Comparison of ENCODE assay signal across 8 cellular contexts in the genomic region with DNA sequence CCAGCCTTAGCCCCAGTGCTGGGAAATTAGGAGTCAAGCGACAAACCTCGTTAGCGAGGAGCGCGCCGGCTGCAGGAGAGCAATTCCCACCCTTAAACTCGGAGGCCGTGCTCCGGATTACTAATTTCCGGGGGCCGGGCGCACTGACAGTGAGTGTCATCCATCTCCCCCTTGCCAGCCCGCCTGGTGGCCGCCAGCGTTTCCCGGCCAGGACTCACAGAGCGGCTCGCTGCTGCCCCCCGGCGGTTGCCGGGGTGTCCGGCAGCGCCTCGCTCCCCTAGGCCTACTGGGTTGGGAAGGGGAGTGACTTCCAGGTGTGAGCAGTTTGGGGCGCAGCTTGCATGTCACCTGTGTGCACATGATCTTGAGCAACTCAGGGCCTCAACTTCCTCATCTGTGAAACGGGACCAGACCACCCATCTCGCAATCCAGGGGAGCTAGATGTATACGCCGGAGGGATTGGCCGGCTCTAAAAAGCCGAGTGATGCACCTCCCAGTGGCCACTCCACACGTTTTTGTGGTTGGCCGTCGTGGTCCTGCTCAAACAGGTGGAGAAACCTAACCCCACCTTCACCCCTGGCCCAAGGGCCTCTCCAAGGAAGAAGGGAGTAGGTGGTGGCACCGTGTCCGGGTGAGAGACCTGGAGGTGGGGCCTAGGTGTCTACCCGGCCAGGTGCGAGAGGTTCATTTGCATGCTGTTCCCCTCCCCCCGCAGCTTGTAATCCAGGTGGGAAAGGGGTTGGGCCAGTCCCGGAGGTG. TPM values are rescaled to one million over a fixed set of nuclear protein-coding genes. Genes with fewer than 3 reads are reported as not detected.
DNase-seq lines count a peak whose midpoint lies in the region; ATAC-seq, FAIRE-seq and TF ChIP-seq lines count a peak whose summit lies in the region.

No MANE protein-coding gene starts in this region.

- POLR2A ChIA-PET in WTC11 (lab: Charles Lee), result interaction anchor here (0.5 to 3.3 kb wide), 4 partner anchors 32 to 63 kb away, joined by 3 to 20 read pairs (median 6); no protein-coding TSS in a partner anchor

- peaks cover 38% of the 10 kb centered on the region for H3K4me1 ChIP-seq in smooth muscle cell (ENCODE audit: low read depth)

- no peaks in the 10 kb centered on the region for H3K9me3 ChIP-seq in smooth muscle cell (replicated peaks; ENCODE audit: low read depth)

- H2AFZ ChIP-seq in smooth muscle cell (ENCODE audit: low read depth), result no peak overlapping the region

- H3F3A ChIP-seq in smooth muscle cell (ENCODE audit: low read depth), result peaks cover 8% of the 10 kb centered on the region

- H3K27me3 ChIP-seq in bronchial epithelial cell (ENCODE audit: control insufficient read depth, insufficient read depth, low read length), result peaks cover 5% of the 10 kb centered on the region
- H3K27me3 ChIP-seq in smooth muscle cell (ENCODE audit: low read depth), result no peaks in the 10 kb centered on the region

- peak; percentile 76 for DNase-seq in GF-D8 (lab: John Stamatoyannopoulos, UW)
- peak; percentile 80 for DNase-seq in NCI-H2196 (lab: John Stamatoyannopoulos, UW; ENCODE audit: unreplicated experiment)
- peak; percentile 94 for DNase-seq in WTC11 (ENCODE audit: low spot score)
- peak; percentile 67 for DNase-seq in bronchial epithelial cell (ENCODE audit: low read depth)
- DNase-seq in inferior parietal cortex (ENCODE audit: extremely low spot score), result peak; percentile 93
- peak; percentile 84 for DNase-seq in smooth muscle cell (lab: John Stamatoyannopoulos, UW; ENCODE audit: unreplicated experiment)

- H3K4me3 ChIP-seq in bronchial epithelial cell (ENCODE audit: low read depth, low read length) (peak overlapping the region; percentile 52), smooth muscle cell (peak overlapping the region; percentile 72)

- peak overlapping the region; percentile 97 for H3K27ac Mint-ChIP-seq in WTC11

- peak overlapping the region; percentile 100 for H3K4me2 ChIP-seq in smooth muscle cell

- 4% methylated on average over 39 of the region's 40 CpGs for WGBS in smooth muscle cell (ENCODE audit: low lambda C conversion rate)

- ATAC-seq in HG03066 (IDR thresholded peaks at IDR 0.05; ENCODE audit: low read depth, unreplicated experiment) (peak; percentile 38), WTC11 (peak; percentile 40), HG03378 (IDR thresholded peaks at IDR 0.05; ENCODE audit: unreplicated experiment) (no peak)

- peaks cover 17% of the 10 kb centered on the region for H3K27me3 Mint-ChIP-seq in WTC11 (ENCODE audit: low read depth)

- CTCF ChIA-PET in WTC11 (lab: Charles Lee), result interaction anchor here (0.6 to 9.0 kb wide), 36 partner anchors 9 to 357 kb away, joined by 3 to 160 read pairs (median 4); no protein-coding TSS in a partner anchor

- TF ChIP-seq CTCF in WTC11 (IDR thresholded peaks at IDR 0.05) (peak; percentile 96), bronchial epithelial cell (IDR thresholded peaks at IDR 0.05; ENCODE audit: insufficient read depth, low read length, severe bottlenecking) (peak; percentile 95), smooth muscle cell (IDR thresholded peaks at IDR 0.05; ENCODE audit: borderline replicate concordance, insufficient read depth, poor library complexity, severe bottlenecking) (peak; percentile 90)

- H3K9ac ChIP-seq in smooth muscle cell (ENCODE audit: low read depth), result no peak overlapping the region

- H3K36me3 ChIP-seq in bronchial epithelial cell (ENCODE audit: control insufficient read depth, insufficient read depth, low read length), result no peaks in the 10 kb centered on the region
- H3K36me3 ChIP-seq in smooth muscle cell (ENCODE audit: low read depth), result no peaks in the 10 kb centered on the region

- no peaks in the 10 kb centered on the region for H3K36me3 Mint-ChIP-seq in WTC11

- peaks cover 97% of the 10 kb centered on the region for H4K20me1 ChIP-seq in smooth muscle cell (ENCODE audit: low read depth)

- H3K4me1 Mint-ChIP-seq in WTC11, result peaks cover 49% of the 10 kb centered on the region

- H3K79me2 ChIP-seq in smooth muscle cell (ENCODE audit: low read depth), result peaks cover 9% of the 10 kb centered on the region

- peak overlapping the region; percentile 84 for H3K27ac ChIP-seq in smooth muscle cell (ENCODE audit: low read depth)

- no peak for FAIRE-seq in bronchial epithelial cell (lab: Jason Lieb, UNC)

- H3K4me3 Mint-ChIP-seq in WTC11, result peak overlapping the region; percentile 68

- H3K9me3 Mint-ChIP-seq in WTC11, result no peaks in the 10 kb centered on the region

TF ChIP-seq in WTC11, 78 proteins besides CTCF, POLR2A, EP300 and RAD21 (continues in another document):
- TF ChIP-seq RELA (CRISPR knock-in tag; IDR thresholded peaks at IDR 0.05; ENCODE audit: borderline replicate concordance) (no peak), GABPB1 (CRISPR knock-in tag; IDR thresholded peaks at IDR 0.05) (0 out of 2 replicates have a peak, but pooled peaks have one; percentile 31), FOXP1 (CRISPR knock-in tag; IDR thresholded peaks at IDR 0.05; ENCODE audit: borderline replicate concordance) (peak; percentile 47; the same call in 1 of the 2 replicates)
- TF ChIP-seq, protein P1, sequence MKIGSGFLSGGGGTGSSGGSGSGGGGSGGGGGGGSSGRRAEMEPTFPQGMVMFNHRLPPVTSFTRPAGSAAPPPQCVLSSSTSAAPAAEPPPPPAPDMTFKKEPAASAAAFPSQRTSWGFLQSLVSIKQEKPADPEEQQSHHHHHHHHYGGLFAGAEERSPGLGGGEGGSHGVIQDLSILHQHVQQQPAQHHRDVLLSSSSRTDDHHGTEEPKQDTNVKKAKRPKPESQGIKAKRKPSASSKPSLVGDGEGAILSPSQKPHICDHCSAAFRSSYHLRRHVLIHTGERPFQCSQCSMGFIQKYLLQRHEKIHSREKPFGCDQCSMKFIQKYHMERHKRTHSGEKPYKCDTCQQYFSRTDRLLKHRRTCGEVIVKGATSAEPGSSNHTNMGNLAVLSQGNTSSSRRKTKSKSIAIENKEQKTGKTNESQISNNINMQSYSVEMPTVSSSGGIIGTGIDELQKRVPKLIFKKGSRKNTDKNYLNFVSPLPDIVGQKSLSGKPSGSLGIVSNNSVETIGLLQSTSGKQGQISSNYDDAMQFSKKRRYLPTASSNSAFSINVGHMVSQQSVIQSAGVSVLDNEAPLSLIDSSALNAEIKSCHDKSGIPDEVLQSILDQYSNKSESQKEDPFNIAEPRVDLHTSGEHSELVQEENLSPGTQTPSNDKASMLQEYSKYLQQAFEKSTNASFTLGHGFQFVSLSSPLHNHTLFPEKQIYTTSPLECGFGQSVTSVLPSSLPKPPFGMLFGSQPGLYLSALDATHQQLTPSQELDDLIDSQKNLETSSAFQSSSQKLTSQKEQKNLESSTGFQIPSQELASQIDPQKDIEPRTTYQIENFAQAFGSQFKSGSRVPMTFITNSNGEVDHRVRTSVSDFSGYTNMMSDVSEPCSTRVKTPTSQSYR (CRISPR knock-in tag; IDR thresholded peaks at IDR 0.05), result peak; percentile 60
- TF ChIP-seq, protein P2, sequence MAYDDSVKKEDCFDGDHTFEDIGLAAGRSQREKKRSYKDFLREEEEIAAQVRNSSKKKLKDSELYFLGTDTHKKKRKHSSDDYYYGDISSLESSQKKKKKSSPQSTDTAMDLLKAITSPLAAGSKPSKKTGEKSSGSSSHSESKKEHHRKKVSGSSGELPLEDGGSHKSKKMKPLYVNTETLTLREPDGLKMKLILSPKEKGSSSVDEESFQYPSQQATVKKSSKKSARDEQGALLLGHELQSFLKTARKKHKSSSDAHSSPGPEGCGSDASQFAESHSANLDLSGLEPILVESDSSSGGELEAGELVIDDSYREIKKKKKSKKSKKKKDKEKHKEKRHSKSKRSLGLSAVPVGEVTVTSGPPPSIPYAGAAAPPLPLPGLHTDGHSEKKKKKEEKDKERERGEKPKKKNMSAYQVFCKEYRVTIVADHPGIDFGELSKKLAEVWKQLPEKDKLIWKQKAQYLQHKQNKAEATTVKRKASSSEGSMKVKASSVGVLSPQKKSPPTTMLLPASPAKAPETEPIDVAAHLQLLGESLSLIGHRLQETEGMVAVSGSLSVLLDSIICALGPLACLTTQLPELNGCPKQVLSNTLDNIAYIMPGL (CRISPR knock-in tag; IDR thresholded peaks at IDR 0.05), result peak; percentile 53; the same call in 1 of the 2 replicates
- TF ChIP-seq, protein P3, sequence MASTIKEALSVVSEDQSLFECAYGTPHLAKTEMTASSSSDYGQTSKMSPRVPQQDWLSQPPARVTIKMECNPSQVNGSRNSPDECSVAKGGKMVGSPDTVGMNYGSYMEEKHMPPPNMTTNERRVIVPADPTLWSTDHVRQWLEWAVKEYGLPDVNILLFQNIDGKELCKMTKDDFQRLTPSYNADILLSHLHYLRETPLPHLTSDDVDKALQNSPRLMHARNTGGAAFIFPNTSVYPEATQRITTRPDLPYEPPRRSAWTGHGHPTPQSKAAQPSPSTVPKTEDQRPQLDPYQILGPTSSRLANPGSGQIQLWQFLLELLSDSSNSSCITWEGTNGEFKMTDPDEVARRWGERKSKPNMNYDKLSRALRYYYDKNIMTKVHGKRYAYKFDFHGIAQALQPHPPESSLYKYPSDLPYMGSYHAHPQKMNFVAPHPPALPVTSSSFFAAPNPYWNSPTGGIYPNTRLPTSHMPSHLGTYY (CRISPR knock-in tag; IDR thresholded peaks at IDR 0.05), result peak; percentile 48; the same call in 1 of the 2 replicates

RNA-seq across cellular contexts. Expression of a gene that starts 2.5 kb away (rescaled TPM):
- 91.0 to 124 TPM (median 93.8 TPM) in 3 replicates for total RNA-seq in WTC11 (2021)
- 12.9 and 25.5 TPM in 2 replicates for total RNA-seq in bronchial epithelial cell
- total RNA-seq in smooth muscle cell, result 21.4 and 27.7 TPM in 2 replicates
- 13.6 and 17.1 TPM in 2 replicates for polyA plus RNA-seq in smooth muscle cell
